Comparison of ENCODE assay signal across 9 cellular contexts in the genomic region with DNA sequence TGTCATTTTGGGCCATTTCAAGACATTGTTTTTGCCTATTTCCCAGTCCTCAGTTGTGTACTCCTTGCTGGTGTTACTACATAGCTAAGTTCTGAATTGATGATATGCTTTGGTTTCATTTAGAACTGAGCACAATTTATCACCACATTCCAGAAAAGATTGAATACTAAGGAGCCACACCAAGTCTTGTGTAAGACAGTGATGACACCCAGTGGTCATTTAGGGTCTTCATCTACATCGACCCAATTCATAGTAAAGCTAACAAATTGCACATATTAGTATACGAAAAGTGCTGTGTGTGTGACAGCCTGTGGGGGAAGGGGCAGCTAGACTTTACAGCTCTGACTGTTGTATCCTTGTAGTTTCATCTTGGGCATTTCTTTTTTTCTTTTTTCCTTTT. TPM values are rescaled to one million over a fixed set of nuclear protein-coding genes. Genes with fewer than 3 reads are reported as not detected.
DNase-seq lines count a peak whose midpoint lies in the region; ATAC-seq and TF ChIP-seq lines count a peak whose summit lies in the region.
"Had no signal": no experiment of that assay in that cellular context is flagged by ENCODE, and none has a peak within 500 bp of the region (broad histone marks: within the 10 kb centered on the region; RNA-seq: fewer than 3 reads in every experiment).

No MANE protein-coding gene starts in this region.

- H3K4me1 Mint-ChIP-seq in neural crest cell, result no peaks in the 10 kb centered on the region
- H3K4me1 Mint-ChIP-seq in activated CD8-positive, alpha-beta memory T cell treated with anti-CD3 and anti-CD28 coated beads, Interleukin-2, amount 10 ng/mL, durations not matched to agents 7 days and 5 days, result no peaks in the 10 kb centered on the region

- H3K4me3 ChIP-seq in GM06990 (replicated peaks; ENCODE audit: low read depth, low read length), result no peak overlapping the region

- no peaks in the 10 kb centered on the region for H3K9me3 Mint-ChIP-seq in neural crest cell
- no peaks in the 10 kb centered on the region for H3K9me3 Mint-ChIP-seq in activated CD8-positive, alpha-beta memory T cell treated with anti-CD3 and anti-CD28 coated beads, Interleukin-2, amount 10 ng/mL, durations not matched to agents 7 days and 5 days (ENCODE audit: low read depth)

- no peaks in the 10 kb centered on the region for H3K36me3 Mint-ChIP-seq in neural crest cell (ENCODE audit: low read depth)
- H3K36me3 Mint-ChIP-seq in activated CD8-positive, alpha-beta memory T cell treated with anti-CD3 and anti-CD28 coated beads, Interleukin-2, amount 10 ng/mL, durations not matched to agents 7 days and 5 days, result no peaks in the 10 kb centered on the region

- no peaks in the 10 kb centered on the region for H3K27me3 ChIP-seq in GM06990 (replicated peaks; ENCODE audit: control insufficient read depth, insufficient read depth, low read length)

- H3K27me3 Mint-ChIP-seq in neural crest cell (ENCODE audit: low read depth), result peaks cover 9% of the 10 kb centered on the region
- H3K27me3 Mint-ChIP-seq in activated CD8-positive, alpha-beta memory T cell treated with anti-CD3 and anti-CD28 coated beads, Interleukin-2, amount 10 ng/mL, durations not matched to agents 7 days and 5 days, result peaks cover 32% of the 10 kb centered on the region

- DNase-seq in GM06990 (ENCODE audit: extremely low read depth, insufficient read length) (no peak), M059J (ENCODE audit: low read depth) (peak; percentile 61), cerebellar cortex (ENCODE audit: low spot score) (peak; percentile 70), neural crest cell (ENCODE audit: low read depth, low spot score) (no peak), NCI-H187 (lab: John Stamatoyannopoulos, UW) (no peak), GM19240 (ENCODE audit: insufficient read length, low spot score) (no peak), NCI-H2029 (lab: John Stamatoyannopoulos, UW) (no peak)
- no peak for DNase-seq in activated CD8-positive, alpha-beta memory T cell treated with anti-CD3 and anti-CD28 coated beads, Interleukin-2, amount 10 ng/mL, durations not matched to agents 7 days and 5 days
- DNase-seq: activated CD4-positive, CD25-positive, alpha-beta regulatory T cell treated with anti-CD3 and anti-CD28 coated beads, Interleukin-2, amount 50 U/mL, for 72 hours had no signal

- CTCF ChIA-PET in activated CD8-positive, alpha-beta memory T cell treated with anti-CD3 and anti-CD28 coated beads, Interleukin-2, amount 10 ng/mL, durations not matched to agents 7 days and 5 days (lab: Charles Lee), result interaction anchor here (1.4 to 5.0 kb wide), 5 partner anchors 9 to 348 kb away, joined by 3 to 28 read pairs (median 5); a partner anchor contains a TSS

- TF ChIP-seq CTCF in GM06990 (IDR thresholded peaks at IDR 0.05; ENCODE audit: insufficient read depth, low read length, poor library complexity, severe bottlenecking) (peak; percentile 32), neural crest cell (conservative IDR thresholded peaks at IDR 0.05) (peak; percentile 63)

- ATAC-seq in activated CD8-positive, alpha-beta memory T cell treated with anti-CD3 and anti-CD28 coated beads, Interleukin-2, amount 10 ng/mL, durations not matched to agents 7 days and 5 days, result no peak

- no peak overlapping the region for H3K27ac Mint-ChIP-seq in neural crest cell (ENCODE audit: unreplicated experiment)
- no peak overlapping the region for H3K27ac Mint-ChIP-seq in activated CD8-positive, alpha-beta memory T cell treated with anti-CD3 and anti-CD28 coated beads, Interleukin-2, amount 10 ng/mL, durations not matched to agents 7 days and 5 days

- no peaks in the 10 kb centered on the region for H3K36me3 ChIP-seq in GM06990 (ENCODE audit: control insufficient read depth, insufficient read depth, low read length)

- no peak overlapping the region for H3K4me3 Mint-ChIP-seq in neural crest cell
- H3K4me3 Mint-ChIP-seq in activated CD8-positive, alpha-beta memory T cell treated with anti-CD3 and anti-CD28 coated beads, Interleukin-2, amount 10 ng/mL, durations not matched to agents 7 days and 5 days, result no peak overlapping the region

RNA-seq across cellular contexts. Expression of a gene that starts 10.9 kb away (rescaled TPM):
- total RNA-seq in M059J (2014; rRNA removed; shearing (Covaris generic)), result 1.9 and 4.2 TPM in 2 replicates
- 21.1 and 22.6 TPM in 2 replicates for total RNA-seq in neural crest cell
- total RNA-seq in activated CD8-positive, alpha-beta memory T cell treated with anti-CD3 and anti-CD28 coated beads, Interleukin-2, amount 10 ng/mL, durations not matched to agents 7 days and 5 days, result under 1 TPM in 1 of 2 experiments, not detected in 1; 0.12 TPM

RNA-seq across cellular contexts. Expression of a gene that starts 28.3 kb away (rescaled TPM):
- total RNA-seq in M059J (2014; rRNA removed; shearing (Covaris generic)), result 5.6 and 6.8 TPM in 2 replicates
- total RNA-seq in neural crest cell, result 48.9 and 51.5 TPM in 2 replicates
- total RNA-seq in activated CD8-positive, alpha-beta memory T cell treated with anti-CD3 and anti-CD28 coated beads, Interleukin-2, amount 10 ng/mL, durations not matched to agents 7 days and 5 days, result not detected

Comparison
In these comparisons a context has a peak if more than half of its experiments do, and no peak if none do; other contexts are left out.
1. DNase-seq: peak in M059J (single experiment) and cerebellar cortex (single experiment); none in GM06990 (single experiment), neural crest cell (single experiment), NCI-H187 (0 of 2), activated CD8-positive, alpha-beta memory T cell treated with anti-CD3 and anti-CD28 coated beads, Interleukin-2, amount 10 ng/mL, durations not matched to agents 7 days and 5 days (single experiment), GM19240 (single experiment) and NCI-H2029 (single experiment).